ENCODE assay signal across 14 cellular contexts in the genomic region with DNA sequence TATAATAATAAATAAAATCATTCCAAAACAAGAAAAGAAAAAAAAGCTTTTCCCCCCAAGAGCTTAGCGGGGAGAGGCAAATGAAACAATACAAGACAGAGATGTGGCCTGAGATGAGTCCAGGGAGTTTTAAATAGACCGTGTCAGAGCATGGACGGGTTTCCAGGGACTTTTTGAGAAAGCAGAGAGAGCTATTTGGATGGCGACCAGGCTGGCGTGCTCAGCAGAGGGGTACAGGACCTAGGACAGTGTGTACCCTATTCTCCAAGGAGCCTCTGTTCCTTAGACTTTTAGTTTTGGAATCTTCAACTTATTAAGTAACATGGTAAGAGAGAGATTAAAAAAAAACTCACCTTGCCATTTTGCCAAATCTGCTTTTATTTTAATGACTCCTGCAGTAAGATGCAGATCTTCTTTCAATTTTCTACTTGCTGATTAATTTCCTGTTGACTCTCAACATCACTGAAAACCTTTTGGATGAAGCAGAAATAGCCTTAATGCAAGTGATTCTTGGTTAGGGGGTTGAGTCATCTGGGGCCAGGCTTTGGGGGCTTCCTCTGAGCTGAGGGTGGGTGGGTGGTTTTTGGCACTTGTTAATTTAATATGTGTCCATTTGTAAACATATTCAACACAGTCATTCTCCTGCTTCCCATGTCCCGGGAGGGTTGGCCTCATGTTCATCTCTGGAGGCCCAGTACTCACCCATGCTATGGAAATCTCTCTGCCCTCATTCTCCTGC. TPM values are rescaled to one million over a fixed set of nuclear protein-coding genes. Genes with fewer than 3 reads are reported as not detected.
DNase-seq lines count a peak whose midpoint lies in the region; ATAC-seq and TF ChIP-seq lines count a peak whose summit lies in the region.
"Had no signal": no experiment of that assay in that cellular context is flagged by ENCODE, and none has a peak within 500 bp of the region (broad histone marks: within the 10 kb centered on the region; RNA-seq: fewer than 3 reads in every experiment).

No MANE protein-coding gene starts in this region.

- dilution Hi-C loops in mammary epithelial cell (cut with HindIII; ENCODE audit: low sequenced_read_pairs): no loop called here

- DNase-seq in breast epithelium (ENCODE audit: low spot score in 2 of 2): peak in 1 of 2 donors; percentile 57
- DNase-seq in mammary epithelial cell: no peak
- DNase-seq in left cardiac atrium: peak; percentile 45
- no peak for DNase-seq in sciatic nerve (ENCODE audit: low spot score)
- DNase-seq in T-helper 17 cell: no peak
- no peak for DNase-seq in NK-92 (lab: John Stamatoyannopoulos, UW; ENCODE audit: unreplicated experiment)
- DNase-seq: activated T-cell treated with anti-CD3 and anti-CD28 coated beads, Interleukin-2, amount 50 U/mL, for 24 hours; NCI-H1417 treated with DMSO at 0.1 percent for 48 hours; NCI-H526 treated with DMSO at 0.1 percent for 48 hours had no signal

- no peak overlapping the region for H2AFZ ChIP-seq in mammary epithelial cell (ENCODE audit: low read depth, low read length)

- no peak overlapping the region for H3K4me3 ChIP-seq in breast epithelium
- H3K4me3 ChIP-seq in mammary epithelial cell (replicated peaks in 1 of 3; ENCODE audit: insufficient read depth in 1 of 3, low read depth in 2 of 3, low read length in 3 of 3): no peak overlapping the region
- H3K4me3 ChIP-seq: SJSA1 had no signal

- CTCF ChIA-PET in mammary epithelial cell (lab: Charles Lee; ENCODE audit: low non-redundant PET): interaction anchor here (0.7 kb wide), 1 partner anchor 355 kb away, joined by 6 read pairs; no protein-coding TSS in a partner anchor

- in situ Hi-C loops in mammary epithelial cell (cut with MboI; ENCODE audit: low sequenced_read_pairs in 2 of 2): no loop called here

- H3K9ac ChIP-seq in mammary epithelial cell (ENCODE audit: insufficient read depth, low read length): no peak overlapping the region

- no peaks in the 10 kb centered on the region for H3K79me2 ChIP-seq in mammary epithelial cell (ENCODE audit: insufficient read depth, low read length)

- H3K27ac ChIP-seq in breast epithelium: peak overlapping the region; percentile 15 to 76
- H3K27ac ChIP-seq in mammary epithelial cell (ENCODE audit: insufficient read depth, low read depth, low read length): no peak overlapping the region
- H3K27ac ChIP-seq: SJSA1 had no signal

- TF ChIP-seq CTCF in breast epithelium (IDR thresholded peaks at IDR 0.05): no peak
- TF ChIP-seq CTCF in mammary epithelial cell (conservative IDR thresholded peaks at IDR 0.05 in 1 of 2, IDR thresholded peaks at IDR 0.05 in 1 of 2; ENCODE audit: extremely low read depth in 1 of 2, insufficient read depth in 1 of 2, low read depth in 1 of 2, low read length in 2 of 2): no peak

- no TSS peak for BruUV-seq in mammary epithelial cell (replicated peaks; lab: Mats Ljungman, UMichigan)

- no peak for TF ChIP-seq POLR2A in breast epithelium (IDR thresholded peaks at IDR 0.05)

- no peaks in the 10 kb centered on the region for H3K36me3 Mint-ChIP-seq in T-helper 17 cell (ENCODE audit: low read depth)
- H3K36me3 Mint-ChIP-seq: IgD-negative memory B cell, WTC11 had no signal

- no peaks in the 10 kb centered on the region for H3K27me3 ChIP-seq in breast epithelium
- no peaks in the 10 kb centered on the region for H3K27me3 ChIP-seq in mammary epithelial cell (ENCODE audit: insufficient read depth, low read length)
- H3K27me3 ChIP-seq: SJSA1 had no signal

- no peaks in the 10 kb centered on the region for H3K9me3 ChIP-seq in breast epithelium
- no peaks in the 10 kb centered on the region for H3K9me3 ChIP-seq in mammary epithelial cell (replicated peaks; ENCODE audit: insufficient read depth, low read length)
- H3K9me3 ChIP-seq in T-helper 17 cell (ENCODE audit: control insufficient read depth, low read length, poor library complexity, severe bottlenecking): no peaks in the 10 kb centered on the region
- H3K9me3 ChIP-seq: SJSA1 had no signal

- no peaks in the 10 kb centered on the region for H3K4me1 ChIP-seq in breast epithelium
- H3K4me1 ChIP-seq in mammary epithelial cell (ENCODE audit: insufficient read depth, low read length): no peaks in the 10 kb centered on the region

- H3K27me3 Mint-ChIP-seq in T-helper 17 cell: peaks cover 52% of the 10 kb centered on the region

- H3K4me1 Mint-ChIP-seq in T-helper 17 cell: no peaks in the 10 kb centered on the region
- H3K4me1 Mint-ChIP-seq: IgD-negative memory B cell had no signal

- WGBS in mammary epithelial cell (ENCODE audit: low coverage, missing lambda C conversion rate): 90% methylated on average over 6 of the region's 6 CpGs

- intact Hi-C loops in breast epithelium (cut with DNase I; ENCODE audit: low total_unique reads): no loop called here
- intact Hi-C loops in mammary epithelial cell (cut with micrococcal nuclease): no loop called here
- intact Hi-C loops in left cardiac atrium (cut with DNase I): no loop called here
- intact Hi-C loops in sciatic nerve (cut with DNase I): no loop called here

- H3K4me3 Mint-ChIP-seq in T-helper 17 cell: no peak overlapping the region
- H3K4me3 Mint-ChIP-seq: activated T-cell treated with anti-CD3 and anti-CD28 coated beads, Interleukin-2, amount 50 U/mL, for 24 hours; IgD-negative memory B cell; WTC11 had no signal

- no peaks in the 10 kb centered on the region for H4K20me1 ChIP-seq in mammary epithelial cell (ENCODE audit: insufficient read depth, low read length)

- no peak overlapping the region for H3K4me2 ChIP-seq in mammary epithelial cell (ENCODE audit: insufficient read depth, low read depth, low read length)

- no peak overlapping the region for H3K27ac Mint-ChIP-seq in T-helper 17 cell
- H3K27ac Mint-ChIP-seq: activated T-cell treated with anti-CD3 and anti-CD28 coated beads, Interleukin-2, amount 50 U/mL, for 24 hours; IgD-negative memory B cell; WTC11 had no signal

- no peaks in the 10 kb centered on the region for H3K36me3 ChIP-seq in breast epithelium
- no peaks in the 10 kb centered on the region for H3K36me3 ChIP-seq in mammary epithelial cell (ENCODE audit: insufficient read depth, low read length)
- H3K36me3 ChIP-seq: SJSA1 had no signal

- peak; percentile 69 to 81 for ATAC-seq in left cardiac atrium
- ATAC-seq in sciatic nerve: peak; percentile 75
- no peak for ATAC-seq in GM18867 (IDR thresholded peaks at IDR 0.05; ENCODE audit: unreplicated experiment)
- no peak for ATAC-seq in T-helper 17 cell
- no peak for ATAC-seq in HG02884 (IDR thresholded peaks at IDR 0.05; ENCODE audit: unreplicated experiment)
- ATAC-seq: WTC11 had no signal

RNA-seq across cellular contexts. Expression of a gene that starts 49.6 kb away (rescaled TPM):
- total RNA-seq in breast epithelium: 100 to 1,000 TPM in 1 of 3 donors, 10 to 100 TPM in 2; 32.2 to 121 (median 54.0) TPM
- 100 to 1,000 TPM in 1 of 2 donors, 10 to 100 TPM in 1; 97.7 to 111 TPM for total RNA-seq in mammary epithelial cell
- 48.9 TPM for polyA plus RNA-seq in mammary epithelial cell
- polyA minus RNA-seq in mammary epithelial cell: 96.5 TPM
- 10 to 100 TPM; 24.9 to 60.6 TPM for total RNA-seq in left cardiac atrium
- 103 TPM for total RNA-seq in sciatic nerve
- total RNA-seq in T-helper 17 cell: not detected
- polyA plus RNA-seq: IgD-negative memory B cell had no signal

Comparison
In these comparisons a context has a peak if more than half of its experiments do, and no peak if none do; other contexts are left out.
1. ATAC-seq: peak in left cardiac atrium (2 of 2) and sciatic nerve (single experiment); none in GM18867 (single experiment), T-helper 17 cell (single experiment) and HG02884 (single experiment).
2. RNA of a gene that starts 49.6 kb away (total RNA-seq): 97.7 to 111 TPM in mammary epithelial cell, 103 TPM in sciatic nerve (single experiment), 24.9 to 60.6 TPM in left cardiac atrium and 32.2 to 121 TPM in breast epithelium; not detected in T-helper 17 cell; every median in the first group is over 10 times any median in the second.